29 cellular contexts compared by ENCODE assay signal in the genomic region with DNA sequence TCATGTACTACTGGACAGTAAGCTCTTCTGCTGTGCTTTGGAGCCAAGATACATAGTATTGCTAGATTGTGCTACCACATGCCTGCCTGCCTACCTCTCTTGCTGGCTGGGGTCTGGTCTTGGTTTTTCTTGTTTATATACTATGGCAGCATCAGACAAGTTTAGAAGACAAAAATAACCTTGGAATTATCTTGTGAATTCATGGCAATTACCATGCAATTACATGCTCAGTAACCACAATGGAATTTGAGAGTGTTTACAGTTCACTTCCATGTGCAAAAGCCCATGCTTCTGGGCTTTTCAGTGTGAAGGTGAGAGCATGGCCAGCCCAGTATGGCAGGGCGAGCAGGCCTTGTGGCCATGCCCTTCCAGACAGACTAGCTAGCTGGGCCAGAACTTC. TPM values are rescaled to one million over a fixed set of nuclear protein-coding genes. Genes with fewer than 3 reads are reported as not detected.
DNase-seq lines count a peak whose midpoint lies in the region; ATAC-seq and TF ChIP-seq lines count a peak whose summit lies in the region.
"Had no signal": no experiment of that assay in that cellular context is flagged by ENCODE, and none has a peak within 500 bp of the region (broad histone marks: within the 10 kb centered on the region; RNA-seq: fewer than 3 reads in every experiment).

No MANE protein-coding gene starts in this region.

- H3K27ac ChIP-seq in SK-N-SH (ENCODE audit: low read depth in 2 of 2, low read length in 1 of 2) (no peak overlapping the region), SJSA1 (peak overlapping the region; percentile 32)
- H3K27ac ChIP-seq: 22Rv1, adrenal gland, SK-N-MC, spleen had no signal

- peak; percentile 28; the same call in 2 of the 3 replicates for ATAC-seq in SK-N-SH treated with all-trans-retinoic acid at 6 μM for 48 hours
- ATAC-seq: Panc1; stimulated activated naive CD8-positive, alpha-beta T cell treated with anti-CD3 and anti-CD28 coated beads, Interleukin-15, Interleukin-2, amounts not matched to agents 100 U/mL and 50 U/mL, for 24 hours; WTC11 had no signal

- TF ChIP-seq CTCF in SK-N-SH (IDR thresholded peaks at IDR 0.05), result no peak

- POLR2A ChIA-PET in SK-N-SH (lab: Yijun Ruan, JAX), result no interaction called here

- no peaks in the 10 kb centered on the region for H4K20me1 ChIP-seq in SK-N-SH (ENCODE audit: insufficient read depth)

- H3K27me3 ChIP-seq in SK-N-SH (ENCODE audit: insufficient read depth) (no peaks in the 10 kb centered on the region), SJSA1 (replicated peaks) (no peaks in the 10 kb centered on the region)
- H3K27me3 ChIP-seq: adrenal gland, spleen had no signal

- no peak overlapping the region for H3K4me2 ChIP-seq in SK-N-SH

- no peaks in the 10 kb centered on the region for H3K79me2 ChIP-seq in SK-N-SH (ENCODE audit: insufficient read depth)

- H3K4me1 ChIP-seq in SK-N-SH (ENCODE audit: control insufficient read depth in 1 of 2, insufficient read depth in 2 of 2, low read depth in 1 of 2, low read length in 1 of 2) (no peaks in the 10 kb centered on the region; a peak in 1 of 4 replicates), SJSA1 (replicated peaks) (peaks cover 19% of the 10 kb centered on the region)
- H3K4me1 ChIP-seq: adrenal gland, Caco-2, spleen had no signal

- no peaks in the 10 kb centered on the region for H3K36me3 ChIP-seq in SK-N-SH (replicated peaks in 1 of 2; ENCODE audit: control insufficient read depth in 1 of 2, insufficient read depth in 2 of 2, low read length in 1 of 2)
- no peaks in the 10 kb centered on the region for H3K36me3 ChIP-seq in SJSA1
- H3K36me3 ChIP-seq: adrenal gland, spleen had no signal

- no peak for TF ChIP-seq EP300 in SK-N-SH (IDR thresholded peaks at IDR 0.05; ENCODE audit: borderline replicate concordance in 1 of 2, low read depth in 1 of 2, low read length in 1 of 2)

- 80% methylated on average over 1 of the region's 1 CpG for WGBS in SK-N-SH (ENCODE audit: low lambda C conversion rate)

- no peaks in the 10 kb centered on the region for H3K9me3 ChIP-seq in SK-N-SH
- no peaks in the 10 kb centered on the region for H3K9me3 ChIP-seq in SJSA1 (replicated peaks)
- H3K9me3 ChIP-seq: adrenal gland, Caco-2, spleen had no signal

- H3K4me3 ChIP-seq in SK-N-SH (ENCODE audit: low read depth in 2 of 2, low read length in 1 of 2), result no peak overlapping the region
- H3K4me3 ChIP-seq in SJSA1, result no peak overlapping the region
- H3K4me3 ChIP-seq: adrenal gland, SK-N-MC, spleen had no signal

- no peak for DNase-seq in SK-N-SH
- peak; percentile 54 to 72 for DNase-seq in SJSA1 (ENCODE audit: low read depth in 1 of 2, low spot score in 2 of 2)
- peak; percentile 17 for DNase-seq in fibroblast of gingiva (ENCODE audit: low read depth)
- DNase-seq in NCI-H2227 (lab: John Stamatoyannopoulos, UW; ENCODE audit: unreplicated experiment), result no peak
- DNase-seq in 8988T, result no peak
- no peak for DNase-seq in GM19240 (ENCODE audit: insufficient read length, low spot score)
- no peak for DNase-seq in OCI-M1 (lab: John Stamatoyannopoulos, UW)
- DNase-seq: activated CD4-positive, alpha-beta T cell treated with anti-CD3 and anti-CD28 coated beads, Interleukin-2, amount 50 U/mL, for 48 hours; activated CD8-positive, alpha-beta memory T cell treated with anti-CD3 and anti-CD28 coated beads, Interleukin-2, amount 50 U/mL, for 48 hours; activated gamma-delta T cell; adrenal gland; Caco-2; caudate nucleus; DND-41; H7; NCI-H1417; NCI-H2107; NCI-H524; NK-92 treated with Interleukin-12 subunit alpha and Interleukin-12 subunit beta, amount 100 ng/mL, for 24 hours; occipital lobe; retina; spleen; stimulated activated CD4-positive, alpha-beta T cell treated with anti-CD3 and anti-CD28 coated beads, Interleukin-4, amount 100 ng/mL, for 24 hours; stimulated activated naive CD8-positive, alpha-beta T cell treated with anti-CD3 and anti-CD28 coated beads, Interleukin-15, Interleukin-2, amounts not matched to agents 100 U/mL and 50 U/mL, for 24 hours had no signal

- CTCF ChIA-PET in SK-N-SH (lab: Yijun Ruan, JAX), result interaction anchor here (1.0 to 2.6 kb wide), 3 partner anchors 13 to 28 kb away, joined by 3 to 12 read pairs (median 4); no protein-coding TSS in a partner anchor

- no peak for TF ChIP-seq RAD21 in SK-N-SH (IDR thresholded peaks at IDR 0.05; ENCODE audit: low read length)

- H3K9ac ChIP-seq in SK-N-SH, result no peak overlapping the region

- no peak overlapping the region for H2AFZ ChIP-seq in SK-N-SH (ENCODE audit: low read depth)

- no peaks in the 10 kb centered on the region for H3F3A ChIP-seq in SK-N-SH (replicated peaks; ENCODE audit: insufficient read depth)

- no peaks in the 10 kb centered on the region for H3K9me2 ChIP-seq in SK-N-SH

TF ChIP-seq in SK-N-SH treated with all-trans-retinoic acid at 6 μM for 48 hours, 23 proteins besides CTCF, POLR2A, EP300 and RAD21 (continues in another document):
- TF ChIP-seq OSR1 (CRISPR knock-in tag; IDR thresholded peaks at IDR 0.05) (no peak), ARNTL (CRISPR knock-in tag; IDR thresholded peaks at IDR 0.05; ENCODE audit: borderline replicate concordance, low read depth) (no peak), ZNF70 (CRISPR knock-in tag; IDR thresholded peaks at IDR 0.05) (no peak)
- TF ChIP-seq, protein P1, sequence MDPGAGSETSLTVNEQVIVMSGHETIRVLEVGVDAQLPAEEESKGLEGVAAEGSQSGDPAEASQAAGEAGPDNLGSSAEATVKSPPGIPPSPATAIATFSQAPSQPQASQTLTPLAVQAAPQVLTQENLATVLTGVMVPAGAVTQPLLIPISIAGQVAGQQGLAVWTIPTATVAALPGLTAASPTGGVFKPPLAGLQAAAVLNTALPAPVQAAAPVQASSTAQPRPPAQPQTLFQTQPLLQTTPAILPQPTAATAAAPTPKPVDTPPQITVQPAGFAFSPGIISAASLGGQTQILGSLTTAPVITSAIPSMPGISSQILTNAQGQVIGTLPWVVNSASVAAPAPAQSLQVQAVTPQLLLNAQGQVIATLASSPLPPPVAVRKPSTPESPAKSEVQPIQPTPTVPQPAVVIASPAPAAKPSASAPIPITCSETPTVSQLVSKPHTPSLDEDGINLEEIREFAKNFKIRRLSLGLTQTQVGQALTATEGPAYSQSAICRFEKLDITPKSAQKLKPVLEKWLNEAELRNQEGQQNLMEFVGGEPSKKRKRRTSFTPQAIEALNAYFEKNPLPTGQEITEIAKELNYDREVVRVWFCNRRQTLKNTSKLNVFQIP (CRISPR knock-in tag; IDR thresholded peaks at IDR 0.05; ENCODE audit: borderline replicate concordance, low read depth), result no peak
- TF ChIP-seq, protein P2, sequence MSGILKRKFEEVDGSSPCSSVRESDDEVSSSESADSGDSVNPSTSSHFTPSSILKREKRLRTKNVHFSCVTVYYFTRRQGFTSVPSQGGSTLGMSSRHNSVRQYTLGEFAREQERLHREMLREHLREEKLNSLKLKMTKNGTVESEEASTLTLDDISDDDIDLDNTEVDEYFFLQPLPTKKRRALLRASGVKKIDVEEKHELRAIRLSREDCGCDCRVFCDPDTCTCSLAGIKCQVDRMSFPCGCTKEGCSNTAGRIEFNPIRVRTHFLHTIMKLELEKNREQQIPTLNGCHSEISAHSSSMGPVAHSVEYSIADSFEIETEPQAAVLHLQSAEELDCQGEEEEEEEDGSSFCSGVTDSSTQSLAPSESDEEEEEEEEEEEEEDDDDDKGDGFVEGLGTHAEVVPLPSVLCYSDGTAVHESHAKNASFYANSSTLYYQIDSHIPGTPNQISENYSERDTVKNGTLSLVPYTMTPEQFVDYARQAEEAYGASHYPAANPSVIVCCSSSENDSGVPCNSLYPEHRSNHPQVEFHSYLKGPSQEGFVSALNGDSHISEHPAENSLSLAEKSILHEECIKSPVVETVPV (CRISPR knock-in tag; IDR thresholded peaks at IDR 0.05), result no peak

TF ChIP-seq in SK-N-SH, 30 proteins besides CTCF, POLR2A, EP300 and RAD21:
- TF ChIP-seq, protein P3, sequence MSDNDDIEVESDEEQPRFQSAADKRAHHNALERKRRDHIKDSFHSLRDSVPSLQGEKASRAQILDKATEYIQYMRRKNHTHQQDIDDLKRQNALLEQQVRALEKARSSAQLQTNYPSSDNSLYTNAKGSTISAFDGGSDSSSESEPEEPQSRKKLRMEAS (IDR thresholded peaks at IDR 0.05; ENCODE audit: low read depth), result no peak
- no peak for TF ChIP-seq SMC3 (IDR thresholded peaks at IDR 0.05; ENCODE audit: low read depth, low read length)
- no peak for TF ChIP-seq RCOR1 (IDR thresholded peaks at IDR 0.05; ENCODE audit: low read length)
- TF ChIP-seq, protein P4, sequence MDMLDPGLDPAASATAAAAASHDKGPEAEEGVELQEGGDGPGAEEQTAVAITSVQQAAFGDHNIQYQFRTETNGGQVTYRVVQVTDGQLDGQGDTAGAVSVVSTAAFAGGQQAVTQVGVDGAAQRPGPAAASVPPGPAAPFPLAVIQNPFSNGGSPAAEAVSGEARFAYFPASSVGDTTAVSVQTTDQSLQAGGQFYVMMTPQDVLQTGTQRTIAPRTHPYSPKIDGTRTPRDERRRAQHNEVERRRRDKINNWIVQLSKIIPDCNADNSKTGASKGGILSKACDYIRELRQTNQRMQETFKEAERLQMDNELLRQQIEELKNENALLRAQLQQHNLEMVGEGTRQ (IDR thresholded peaks at IDR 0.05; ENCODE audit: borderline replicate concordance, low read depth, low read length), result no peak

RNA-seq across cellular contexts. Expression of a gene that starts 48.0 kb away (rescaled TPM):
- polyA plus RNA-seq in SK-N-SH (2012; rRNA removed), result 2.9 and 4.0 TPM in 2 replicates
- polyA plus RNA-seq in SK-N-SH (2012; cell fraction: cytosol; rRNA removed), result 3.7 and 4.3 TPM in 2 replicates
- 3.7 and 4.1 TPM in 2 replicates for polyA plus RNA-seq in SK-N-SH (2012; cell fraction: nucleus; rRNA removed)
- total RNA-seq in SJSA1 (2014; rRNA removed; shearing (Covaris generic)), result 3.1 and 3.4 TPM in 2 replicates

Comparison
In these comparisons a context has a peak if more than half of its experiments do, and no peak if none do; other contexts are left out.
1. DNase-seq: peak in SJSA1 (2 of 2) and fibroblast of gingiva (single experiment); none in SK-N-SH (single experiment), NCI-H2227 (single experiment), 8988T (single experiment), GM19240 (single experiment) and OCI-M1 (single experiment).